In the genomic region with DNA sequence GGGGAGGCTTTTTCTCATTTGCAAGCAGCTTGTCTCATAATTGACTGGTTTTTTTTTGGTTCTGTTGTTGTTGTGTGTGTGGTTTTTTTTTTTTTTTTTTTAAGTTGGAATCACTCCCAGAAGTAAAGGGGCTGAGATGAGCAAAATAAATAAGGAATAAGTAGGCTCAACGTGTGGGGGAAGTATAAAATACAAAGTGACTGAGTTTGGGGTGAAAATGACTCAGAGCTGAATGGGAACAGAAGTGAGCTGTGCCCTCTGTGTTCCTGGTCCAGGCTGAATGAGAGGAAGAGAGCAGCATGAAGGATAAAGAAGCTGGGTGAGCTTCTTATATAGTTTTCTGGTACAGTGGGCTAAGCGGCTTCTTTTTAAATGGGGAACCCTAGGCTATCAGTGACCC, we compare ENCODE assay signal across 17 cellular contexts.
DNase-seq lines count a peak whose midpoint lies in the region; TF ChIP-seq lines count a peak whose summit lies in the region.
"Had no signal": no experiment of that assay in that cellular context is flagged by ENCODE, and none has a peak within 500 bp of the region (broad histone marks: within the 10 kb centered on the region; RNA-seq: fewer than 3 reads in every experiment).

No MANE protein-coding gene starts in this region.

- H4K20me1 ChIP-seq in GM23248 (ENCODE audit: insufficient read depth) = no peaks in the 10 kb centered on the region

- H3K4me3 ChIP-seq in GM23248 (no peak overlapping the region), astrocyte of the cerebellum (ENCODE audit: low read depth, low read length) (no peak overlapping the region)
- H3K4me3 ChIP-seq: body of pancreas, smooth muscle cell, uterus had no signal

- H3K9me2 ChIP-seq in GM23248 (ENCODE audit: insufficient read depth) = no peaks in the 10 kb centered on the region

- no peak overlapping the region for H3K27ac ChIP-seq in GM23248
- H3K27ac ChIP-seq: body of pancreas, HL-60, KMS-11, uterus had no signal

- peak; percentile 48 for DNase-seq in GM23248
- DNase-seq in astrocyte of the cerebellum (ENCODE audit: low read depth) = peak; percentile 38
- DNase-seq in iris pigment epithelial cell (ENCODE audit: low read depth) = peak; percentile 34
- peak; percentile 54 for DNase-seq in stromal cell of bone marrow (ENCODE audit: low read depth)
- DNase-seq in GM19238 (ENCODE audit: insufficient read length, low spot score) = no peak
- no peak for DNase-seq in SW480 (ENCODE audit: low spot score)
- DNase-seq in NCI-H82 treated with DMSO at 0.1 percent for 48 hours (lab: John Stamatoyannopoulos, UW; ENCODE audit: unreplicated experiment) = no peak
- DNase-seq: activated gamma-delta T cell; body of pancreas; effector memory CD8-positive, alpha-beta T cell; NCI-H1694 treated with DMSO at 0.1 percent for 48 hours; NCI-H526 treated with DMSO at 0.1 percent for 48 hours; SW 1271; uterus had no signal

- H2AFZ ChIP-seq in GM23248 = no peak overlapping the region

- H3K9me3 ChIP-seq in GM23248 (ENCODE audit: low read depth) = no peaks in the 10 kb centered on the region
- H3K9me3 ChIP-seq: body of pancreas, uterus had no signal

- no peaks in the 10 kb centered on the region for H3K4me1 ChIP-seq in GM23248 (ENCODE audit: insufficient read depth)
- H3K4me1 ChIP-seq: body of pancreas, uterus had no signal

- 29 to 31% methylated on average over 2 of the region's 2 CpGs for WGBS in GM23248 (ENCODE audit: low coverage in 1 of 2, low lambda C conversion rate in 2 of 2, missing lambda C conversion rate in 2 of 2), 2 experiments

- no peaks in the 10 kb centered on the region for H3F3A ChIP-seq in GM23248 (ENCODE audit: insufficient read depth)

- H3K9ac ChIP-seq in GM23248 = no peak overlapping the region
- H3K9ac ChIP-seq: KMS-11 had no signal

- no peaks in the 10 kb centered on the region for H3K79me2 ChIP-seq in GM23248 (ENCODE audit: insufficient read depth)

- peaks cover 22% of the 10 kb centered on the region for H3K27me3 ChIP-seq in GM23248 (replicated peaks; ENCODE audit: insufficient read depth)
- H3K27me3 ChIP-seq: body of pancreas, uterus had no signal

- no peak overlapping the region for H3K4me2 ChIP-seq in GM23248 (ENCODE audit: unreplicated experiment)
- H3K4me2 ChIP-seq: KMS-11, smooth muscle cell had no signal

- no peaks in the 10 kb centered on the region for H3K36me3 ChIP-seq in GM23248 (ENCODE audit: low read depth)
- H3K36me3 ChIP-seq: uterus had no signal

- TF ChIP-seq CTCF in astrocyte of the cerebellum (IDR thresholded peaks at IDR 0.05; ENCODE audit: low read depth, low read length, missing control alignments) = no peak

- in situ Hi-C loops in GM23248 (cut with MboI) = no loop called here
- in situ Hi-C loops in astrocyte of the cerebellum (cut with HindIII; ENCODE audit: low sequenced_read_pairs) = no loop called here

Comparison
In these comparisons a context has a peak if more than half of its experiments do, and no peak if none do; other contexts are left out.
1. DNase-seq: peak in GM23248 (single experiment), astrocyte of the cerebellum (single experiment), iris pigment epithelial cell (single experiment) and stromal cell of bone marrow (single experiment); none in GM19238 (single experiment), SW480 (single experiment) and NCI-H82 treated with DMSO at 0.1 percent for 48 hours (single experiment).